30 cellular contexts compared by ENCODE assay signal in genomic region chr4:132333723-132334045, GRCh38.
DNase-seq lines count a peak whose midpoint lies in the region; ATAC-seq and TF ChIP-seq lines count a peak whose summit lies in the region.
"Had no signal": no experiment of that assay in that cellular context is flagged by ENCODE, and none has a peak within 500 bp of the region (broad histone marks: within the 10 kb centered on the region; RNA-seq: fewer than 3 reads in every experiment).

No MANE protein-coding gene starts in this region.

- no peak overlapping the region for H3K27ac ChIP-seq in RWPE1
- H3K27ac ChIP-seq in foreskin keratinocyte: no peak overlapping the region
- H3K27ac ChIP-seq in WERI-Rb-1: no peak overlapping the region
- H3K27ac ChIP-seq: left ventricle myocardium inferior, SK-N-MC, testis had no signal

- no peak overlapping the region for H3K27ac Mint-ChIP-seq in T-helper 17 cell
- H3K27ac Mint-ChIP-seq: activated CD4-positive, alpha-beta T cell treated with anti-CD3 and anti-CD28 coated beads for 36 hours; activated naive CD8-positive, alpha-beta T cell treated with anti-CD3 and anti-CD28 coated beads, Interleukin-2, amount 10 ng/mL, durations not matched to agents 7 days and 5 days; brain; naive thymus-derived CD4-positive, alpha-beta T cell; T-helper 1 cell treated with Interleukin-12 subunit alpha and Interleukin-12 subunit beta and Interleukin-4 antibody, amounts not matched to agents 30 μg/mL and 1 μg/mL, for 36 hours had no signal

- POLR2A ChIA-PET in RWPE1 (lab: Yijun Ruan, JAX; ENCODE audit: low non-redundant PET): no interaction called here

- CTCF ChIA-PET in RWPE1 (lab: Yijun Ruan, JAX): no interaction called here

- no peak for TF ChIP-seq CTCF in RWPE1 (conservative IDR thresholded peaks at IDR 0.05; ENCODE audit: low read depth)
- TF ChIP-seq CTCF in choroid plexus epithelial cell (conservative IDR thresholded peaks at IDR 0.05; ENCODE audit: low read depth, low read length): no peak
- no peak for TF ChIP-seq CTCF in foreskin keratinocyte (conservative IDR thresholded peaks at IDR 0.05)
- TF ChIP-seq CTCF in WERI-Rb-1 (IDR thresholded peaks at IDR 0.05; ENCODE audit: low read depth, low read length): no peak

- H3K27me3 Mint-ChIP-seq in T-helper 17 cell: no peaks in the 10 kb centered on the region
- H3K27me3 Mint-ChIP-seq: activated CD4-positive, alpha-beta T cell treated with anti-CD3 and anti-CD28 coated beads for 36 hours; activated naive CD8-positive, alpha-beta T cell treated with anti-CD3 and anti-CD28 coated beads, Interleukin-2, amount 10 ng/mL, durations not matched to agents 7 days and 5 days; brain; naive thymus-derived CD4-positive, alpha-beta T cell had no signal

- peaks cover 9% of the 10 kb centered on the region for H3K4me1 ChIP-seq in foreskin keratinocyte
- H3K4me1 ChIP-seq: Caco-2, left ventricle myocardium inferior, testis had no signal

- H3K36me3 ChIP-seq in WERI-Rb-1: no peaks in the 10 kb centered on the region
- H3K36me3 ChIP-seq: left ventricle myocardium inferior had no signal

- H3K4me3 ChIP-seq in choroid plexus epithelial cell (ENCODE audit: low read depth, low read length): no peak overlapping the region
- H3K4me3 ChIP-seq in WERI-Rb-1 (ENCODE audit: low read depth, low read length): no peak overlapping the region
- H3K4me3 ChIP-seq: left ventricle myocardium inferior, SK-N-MC, testis had no signal

- H3K4me1 Mint-ChIP-seq in T-helper 17 cell: no peaks in the 10 kb centered on the region
- H3K4me1 Mint-ChIP-seq: activated CD4-positive, alpha-beta T cell treated with anti-CD3 and anti-CD28 coated beads for 36 hours; activated naive CD8-positive, alpha-beta T cell treated with anti-CD3 and anti-CD28 coated beads, Interleukin-2, amount 10 ng/mL, durations not matched to agents 7 days and 5 days; brain; naive thymus-derived CD4-positive, alpha-beta T cell had no signal

- H3K9me3 ChIP-seq in T-helper 17 cell (ENCODE audit: control insufficient read depth, low read length, poor library complexity, severe bottlenecking) (no peaks in the 10 kb centered on the region), WERI-Rb-1 (ENCODE audit: severe bottlenecking) (no peaks in the 10 kb centered on the region)
- H3K9me3 ChIP-seq: Caco-2, testis had no signal

- peak; percentile 28 for DNase-seq in GM04504 (ENCODE audit: low read depth)
- peak; percentile 13 for DNase-seq in RWPE1 (ENCODE audit: low spot score)
- DNase-seq in choroid plexus epithelial cell (ENCODE audit: low read depth): peak; percentile 86
- DNase-seq in foreskin keratinocyte: peak; percentile 39 to 77
- DNase-seq in T-helper 17 cell: no peak
- no peak for DNase-seq in WERI-Rb-1
- DNase-seq in CD1c-positive myeloid dendritic cell (ENCODE audit: extremely low spot score): no peak
- DNase-seq: activated CD4-positive, alpha-beta T cell treated with anti-CD3 and anti-CD28 coated beads for 36 hours; activated effector memory CD4-positive, alpha-beta T cell treated with Interleukin-2 at 50 U/mL for 16 hours; activated naive CD8-positive, alpha-beta T cell treated with anti-CD3 and anti-CD28 coated beads, Interleukin-2, amount 10 ng/mL, durations not matched to agents 7 days and 5 days; C1 segment of cervical spinal cord; effector memory CD4-positive, alpha-beta T cell; erythroblast; GOT3; islet precursor cell; KBM-7; left ventricle myocardium inferior; midbrain; naive thymus-derived CD4-positive, alpha-beta T cell; NCI-H1417 treated with DMSO at 0.1 percent for 48 hours; NCI-H774; nucleus accumbens; RPMI8226; stimulated activated naive CD8-positive, alpha-beta T cell treated with anti-CD3 and anti-CD28 coated beads, Interleukin-15, Interleukin-2, amounts not matched to agents 100 U/mL and 50 U/mL, for 24 hours; testis had no signal

- no peaks in the 10 kb centered on the region for H3K36me3 Mint-ChIP-seq in T-helper 17 cell (ENCODE audit: low read depth)
- H3K36me3 Mint-ChIP-seq: activated naive CD8-positive, alpha-beta T cell treated with anti-CD3 and anti-CD28 coated beads, Interleukin-2, amount 10 ng/mL, durations not matched to agents 7 days and 5 days; brain; naive thymus-derived CD4-positive, alpha-beta T cell had no signal

- no peak overlapping the region for H3K4me3 Mint-ChIP-seq in T-helper 17 cell
- H3K4me3 Mint-ChIP-seq: activated CD4-positive, alpha-beta T cell treated with anti-CD3 and anti-CD28 coated beads for 36 hours; activated naive CD8-positive, alpha-beta T cell treated with anti-CD3 and anti-CD28 coated beads, Interleukin-2, amount 10 ng/mL, durations not matched to agents 7 days and 5 days; brain; naive thymus-derived CD4-positive, alpha-beta T cell; T-helper 1 cell treated with Interleukin-12 subunit alpha and Interleukin-12 subunit beta and Interleukin-4 antibody, amounts not matched to agents 30 μg/mL and 1 μg/mL, for 36 hours had no signal

- peak; percentile 57 for ATAC-seq in foreskin keratinocyte
- no peak for ATAC-seq in T-helper 17 cell
- no peak for ATAC-seq in GM18511 (IDR thresholded peaks at IDR 0.05; ENCODE audit: unreplicated experiment)
- ATAC-seq: activated CD4-positive, alpha-beta T cell treated with anti-CD3 and anti-CD28 coated beads for 36 hours; naive thymus-derived CD4-positive, alpha-beta T cell; stimulated activated naive CD8-positive, alpha-beta T cell treated with anti-CD3 and anti-CD28 coated beads, Interleukin-15, Interleukin-2, amounts not matched to agents 100 U/mL and 50 U/mL, for 24 hours had no signal

- H3K27me3 ChIP-seq in foreskin keratinocyte (no peaks in the 10 kb centered on the region), WERI-Rb-1 (ENCODE audit: insufficient read depth, low read depth, severe bottlenecking) (no peaks in the 10 kb centered on the region)
- H3K27me3 ChIP-seq: testis had no signal

Comparison
In these comparisons a context has a peak if more than half of its experiments do, and no peak if none do; other contexts are left out.
1. DNase-seq: peak in GM04504 (single experiment), RWPE1 (single experiment), choroid plexus epithelial cell (single experiment) and foreskin keratinocyte (2 of 2); none in T-helper 17 cell (0 of 3), WERI-Rb-1 (single experiment) and CD1c-positive myeloid dendritic cell (single experiment).